Comparison of ENCODE assay signal across 20 cellular contexts in genomic region chr1:9257851-9258250, GRCh38.
"Had no signal": no experiment of that assay in that cellular context is flagged by ENCODE, and none has a peak within 500 bp of the region (broad histone marks: within the 10 kb centered on the region; RNA-seq: fewer than 3 reads in every experiment).

No MANE protein-coding gene starts in this region.

- H3K27ac Mint-ChIP-seq: activated CD4-positive, alpha-beta memory T cell treated with anti-CD3 and anti-CD28 coated beads, Interleukin-2, amount 10 ng/mL, durations not matched to agents 7 days and 5 days; activated CD4-positive, alpha-beta T cell treated with anti-CD3 and anti-CD28 coated beads for 36 hours; activated CD8-positive, alpha-beta memory T cell treated with anti-CD3 and anti-CD28 coated beads, Interleukin-2, amount 10 ng/mL, durations not matched to agents 7 days and 5 days; activated T-helper 2 cell treated with anti-CD3 and anti-CD28 coated beads, Interferon-gamma antibody, Interleukin-2, Interleukin-4, amounts not matched to agents 10 μg/mL and 5 μg/mL and 100 μg/mL, durations not matched to agents 14 hours and 24 hours and 36 hours had no signal

- H3K4me1 Mint-ChIP-seq: activated CD4-positive, alpha-beta memory T cell treated with anti-CD3 and anti-CD28 coated beads, Interleukin-2, amount 10 ng/mL, durations not matched to agents 7 days and 5 days; activated CD8-positive, alpha-beta memory T cell treated with anti-CD3 and anti-CD28 coated beads, Interleukin-2, amount 10 ng/mL, durations not matched to agents 7 days and 5 days had no signal

- H3K4me3 Mint-ChIP-seq: activated CD4-positive, alpha-beta memory T cell treated with anti-CD3 and anti-CD28 coated beads, Interleukin-2, amount 10 ng/mL, durations not matched to agents 7 days and 5 days; activated CD4-positive, alpha-beta T cell treated with anti-CD3 and anti-CD28 coated beads for 36 hours; activated CD8-positive, alpha-beta memory T cell treated with anti-CD3 and anti-CD28 coated beads, Interleukin-2, amount 10 ng/mL, durations not matched to agents 7 days and 5 days; brain; naive thymus-derived CD4-positive, alpha-beta T cell; T-helper 2 cell treated with Interferon-gamma antibody and Interleukin-4, amounts not matched to agents 5 μg/mL and 100 μg/mL, for 36 hours had no signal

- H3K27ac ChIP-seq: epithelial cell of prostate, hepatocyte, left lung, right atrium auricular region, stomach had no signal

- H3K27me3 Mint-ChIP-seq: activated CD4-positive, alpha-beta memory T cell treated with anti-CD3 and anti-CD28 coated beads, Interleukin-2, amount 10 ng/mL, durations not matched to agents 7 days and 5 days; activated CD4-positive, alpha-beta T cell treated with anti-CD3 and anti-CD28 coated beads for 36 hours; activated CD8-positive, alpha-beta memory T cell treated with anti-CD3 and anti-CD28 coated beads, Interleukin-2, amount 10 ng/mL, durations not matched to agents 7 days and 5 days; brain; naive thymus-derived CD4-positive, alpha-beta T cell had no signal

- H3K4me3 ChIP-seq: hepatocyte, left lung, mucosa of descending colon, right atrium auricular region, stomach had no signal

- ATAC-seq: activated CD4-positive, alpha-beta T cell treated with anti-CD3 and anti-CD28 coated beads for 36 hours; activated CD8-positive, alpha-beta memory T cell treated with anti-CD3 and anti-CD28 coated beads, Interleukin-2, amount 10 ng/mL, durations not matched to agents 7 days and 5 days; left lung; mucosa of descending colon; naive thymus-derived CD4-positive, alpha-beta T cell had no signal

- H3K9me3 ChIP-seq: left lung, mucosa of descending colon, right atrium auricular region, stomach had no signal

- DNase-seq: activated CD4-positive, alpha-beta memory T cell treated with anti-CD3 and anti-CD28 coated beads, Interleukin-2, amount 10 ng/mL, durations not matched to agents 7 days and 5 days; activated CD4-positive, alpha-beta T cell treated with anti-CD3 and anti-CD28 coated beads for 36 hours; activated CD8-positive, alpha-beta memory T cell treated with anti-CD3 and anti-CD28 coated beads, Interleukin-2, amount 10 ng/mL, durations not matched to agents 7 days and 5 days; activated naive CD4-positive, alpha-beta T cell treated with Interleukin-2 at 50 U/mL for 16 hours; caudate nucleus; foreskin fibroblast; mucosa of descending colon; naive thymus-derived CD4-positive, alpha-beta T cell; occipital lobe; small intestine; stimulated activated CD4-positive, alpha-beta T cell treated with anti-CD3 and anti-CD28 coated beads, Interleukin-15, amount 100 ng/mL, for 24 hours; stimulated activated CD4-positive, alpha-beta T cell treated with anti-CD3 and anti-CD28 coated beads, Interleukin-2, amount 100 ng/mL, for 48 hours; stomach had no signal

- H3K27me3 ChIP-seq: hepatocyte, left lung, right atrium auricular region, stomach had no signal
